8 cellular contexts compared by ENCODE assay signal in the genomic region with DNA sequence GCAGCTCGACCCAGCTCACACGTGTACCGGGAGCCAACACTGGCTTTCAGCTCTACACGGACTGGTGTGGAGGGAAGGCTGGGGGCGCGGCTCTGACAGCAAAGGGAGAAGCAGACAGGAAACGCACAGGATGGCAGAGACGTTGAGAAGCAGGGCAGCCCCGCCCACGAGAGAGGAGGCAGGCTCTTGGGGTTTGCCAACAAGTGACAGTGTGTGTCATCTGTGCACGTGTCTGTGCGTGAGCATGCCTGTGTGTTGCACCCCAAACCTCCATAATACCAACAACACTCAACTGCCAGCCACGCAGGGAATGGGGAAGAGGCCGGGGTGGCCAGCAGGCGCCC.
DNase-seq lines count a peak whose midpoint lies in the region; ATAC-seq and TF ChIP-seq lines count a peak whose summit lies in the region.

No MANE protein-coding gene starts in this region.

- H3K27me3 ChIP-seq in left ventricle myocardium inferior (ENCODE audit: low read depth), result no peaks in the 10 kb centered on the region
- no peaks in the 10 kb centered on the region for H3K27me3 ChIP-seq in rectal smooth muscle tissue (ENCODE audit: control insufficient read depth, insufficient read depth, low read length)
- no peaks in the 10 kb centered on the region for H3K27me3 ChIP-seq in upper lobe of right lung

- ATAC-seq in left ventricle myocardium superior (no peak), upper lobe of right lung (peak; percentile 36), GM19463 (IDR thresholded peaks at IDR 0.05; ENCODE audit: unreplicated experiment) (no peak), HG02885 (IDR thresholded peaks at IDR 0.05; ENCODE audit: poor library complexity, unreplicated experiment) (no peak)

- H3K9ac ChIP-seq in rectal smooth muscle tissue (ENCODE audit: low read length), result no peak overlapping the region

- H3K36me3 ChIP-seq in left ventricle myocardium inferior (peaks cover under 1% of the 10 kb centered on the region), rectal smooth muscle tissue (ENCODE audit: control insufficient read depth, insufficient read depth, low read length) (no peaks in the 10 kb centered on the region), upper lobe of right lung (no peaks in the 10 kb centered on the region)

- TF ChIP-seq CTCF in left ventricle myocardium inferior (IDR thresholded peaks at IDR 0.05; ENCODE audit: borderline replicate concordance), result no peak
- TF ChIP-seq CTCF in upper lobe of right lung (IDR thresholded peaks at IDR 0.05), result no peak

- H3K4me3 ChIP-seq in left ventricle myocardium inferior, result no peak overlapping the region
- H3K4me3 ChIP-seq in rectal smooth muscle tissue (ENCODE audit: low read length), result peak overlapping the region; percentile 48
- peak overlapping the region; percentile 14 for H3K4me3 ChIP-seq in upper lobe of right lung

- DNase-seq in left ventricle myocardium superior, result peak; percentile 48
- DNase-seq in left ventricle myocardium inferior, result no peak
- peak; percentile 87 for DNase-seq in activated effector memory CD4-positive, alpha-beta T cell treated with Interleukin-2 at 50 U/mL for 16 hours
- no peak for DNase-seq in upper lobe of right lung
- DNase-seq in SW 1271 (lab: John Stamatoyannopoulos, UW), result no peak

- intact Hi-C loops in left ventricle myocardium superior (cut with micrococcal nuclease), result no loop called here
- intact Hi-C loops in left ventricle myocardium inferior (cut with micrococcal nuclease), result no loop called here
- intact Hi-C loops in upper lobe of right lung (cut with DNase I), result no loop called here

- H3K27ac ChIP-seq in left ventricle myocardium inferior (replicated peaks) (no peak overlapping the region), rectal smooth muscle tissue (ENCODE audit: low read depth, low read length) (no peak overlapping the region), upper lobe of right lung (no peak overlapping the region)

- H3K4me1 ChIP-seq in left ventricle myocardium inferior (peaks cover 5% of the 10 kb centered on the region), rectal smooth muscle tissue (ENCODE audit: control insufficient read depth, insufficient read depth, low read length) (peaks cover 2% of the 10 kb centered on the region), upper lobe of right lung (no peaks in the 10 kb centered on the region)

- no peaks in the 10 kb centered on the region for H3K9me3 ChIP-seq in left ventricle myocardium inferior (replicated peaks)
- no peaks in the 10 kb centered on the region for H3K9me3 ChIP-seq in upper lobe of right lung

Comparison
In these comparisons a context has a peak if more than half of its experiments do, and no peak if none do; other contexts are left out.
1. DNase-seq: peak in left ventricle myocardium superior (single experiment) and activated effector memory CD4-positive, alpha-beta T cell treated with Interleukin-2 at 50 U/mL for 16 hours (single experiment); none in left ventricle myocardium inferior (single experiment), upper lobe of right lung (single experiment) and SW 1271 (0 of 2).